27 cellular contexts compared by ENCODE assay signal in the genomic region with DNA sequence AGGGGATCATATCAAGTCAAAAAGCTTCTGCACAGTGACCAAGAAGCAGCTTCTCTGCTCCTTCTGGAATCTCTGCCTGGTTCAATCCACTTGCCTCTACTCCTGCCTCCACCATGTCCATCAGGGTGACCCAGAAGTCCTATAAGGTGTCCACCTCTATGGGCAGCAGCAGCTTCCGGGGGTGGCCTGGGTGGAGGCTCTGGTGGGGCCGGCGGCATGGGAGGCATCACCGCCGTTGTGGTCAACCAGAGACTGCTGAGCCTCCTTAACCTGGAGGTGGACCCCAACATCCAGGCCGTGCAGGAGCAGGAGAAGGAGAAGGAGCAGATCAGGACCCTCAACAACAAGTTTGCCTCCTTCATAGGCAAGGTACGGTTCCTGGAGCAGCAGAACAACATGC.
"Had no signal": no experiment of that assay in that cellular context is flagged by ENCODE, and none has a peak within 500 bp of the region (broad histone marks: within the 10 kb centered on the region; RNA-seq: fewer than 3 reads in every experiment).

No MANE protein-coding gene starts in this region.

- H3K36me3 ChIP-seq: thoracic aorta, thyroid gland, transverse colon, upper lobe of left lung, upper lobe of right lung, uterus, vagina had no signal

- H3K4me1 Mint-ChIP-seq: stimulated activated effector memory CD8-positive, alpha-beta T cell treated with anti-CD3 and anti-CD28 coated beads, Interleukin-12 subunit alpha, Interleukin-12 subunit beta, amount 100 ng/mL, for 72 hours; stimulated activated memory B cell treated with anti-CD40 and anti-IgM and Interleukin-4, amounts not matched to agents 10 μg/mL and 1 μg/mL and 100 μg/mL, for 72 hours; stimulated activated naive B cell treated with anti-CD40 and anti-IgM and Interleukin-4, amounts not matched to agents 10 μg/mL and 1 μg/mL and 100 μg/mL, for 72 hours had no signal

- DNase-seq: stimulated activated CD4-positive, alpha-beta T cell treated with anti-CD3 and anti-CD28 coated beads, Interleukin-2, amount 100 ng/mL, for 24 hours; stimulated activated CD4-positive, alpha-beta T cell treated with anti-CD3 and anti-CD28 coated beads, Interleukin-2, amount 100 ng/mL, for 48 hours; stimulated activated CD4-positive, alpha-beta T cell treated with anti-CD3 and anti-CD28 coated beads, Interleukin-4, amount 100 ng/mL, for 1 hour; stimulated activated CD4-positive, alpha-beta T cell treated with anti-CD3 and anti-CD28 coated beads, Interleukin-4, amount 100 ng/mL, for 24 hours; stimulated activated CD4-positive, alpha-beta T cell treated with anti-CD3 and anti-CD28 coated beads, Interleukin-4, amount 100 ng/mL, for 4 hours; stimulated activated CD8-positive, alpha-beta memory T cell treated with anti-CD3 and anti-CD28 coated beads, Interleukin-4, amount 100 ng/mL, for 48 hours; stimulated activated naive B cell treated with anti-CD40 and anti-IgM and Interleukin-4, amounts not matched to agents 10 μg/mL and 1 μg/mL and 100 μg/mL, for 72 hours; stimulated activated naive CD4-positive, alpha-beta T cell; stimulated activated naive CD4-positive, alpha-beta T cell treated with Interleukin-2 at 50 U/mL for 16 hours; stomach; substantia nigra; testis; thyroid gland; tibial artery; transverse colon; trophoblast cell; upper lobe of right lung; uterus had no signal

- ATAC-seq: stimulated activated effector memory CD8-positive, alpha-beta T cell treated with anti-CD3 and anti-CD28 coated beads, Interleukin-12 subunit alpha, Interleukin-12 subunit beta, amount 100 ng/mL, for 72 hours; stimulated activated memory B cell treated with anti-CD40 and anti-IgM and Interleukin-4, amounts not matched to agents 10 μg/mL and 1 μg/mL and 100 μg/mL, for 72 hours; stimulated activated naive B cell treated with anti-CD40 and anti-IgM and Interleukin-4, amounts not matched to agents 10 μg/mL and 1 μg/mL and 100 μg/mL, for 72 hours; upper lobe of right lung had no signal

- H3K27me3 Mint-ChIP-seq: stimulated activated memory B cell treated with anti-CD40 and anti-IgM and Interleukin-4, amounts not matched to agents 10 μg/mL and 1 μg/mL and 100 μg/mL, for 72 hours; stimulated activated naive B cell treated with anti-CD40 and anti-IgM and Interleukin-4, amounts not matched to agents 10 μg/mL and 1 μg/mL and 100 μg/mL, for 72 hours; stimulated activated naive CD8-positive, alpha-beta T cell treated with anti-CD3 and anti-CD28 coated beads, Interleukin-15, Interleukin-2, amounts not matched to agents 100 ng/mL and 50 ng/mL, for 24 hours; type B pancreatic cell had no signal

- H3K4me3 Mint-ChIP-seq: stimulated activated effector memory CD8-positive, alpha-beta T cell treated with anti-CD3 and anti-CD28 coated beads, Interleukin-12 subunit alpha, Interleukin-12 subunit beta, amount 100 ng/mL, for 72 hours; stimulated activated memory B cell treated with anti-CD40 and anti-IgM and Interleukin-4, amounts not matched to agents 10 μg/mL and 1 μg/mL and 100 μg/mL, for 72 hours; stimulated activated naive B cell treated with anti-CD40 and anti-IgM and Interleukin-4, amounts not matched to agents 10 μg/mL and 1 μg/mL and 100 μg/mL, for 72 hours; stimulated activated naive CD8-positive, alpha-beta T cell treated with anti-CD3 and anti-CD28 coated beads, Interleukin-15, Interleukin-2, amounts not matched to agents 100 ng/mL and 50 ng/mL, for 24 hours; type B pancreatic cell had no signal

- H3K9me3 ChIP-seq: testis, thyroid gland, vagina had no signal

- H3K27ac ChIP-seq: stomach, suprapubic skin, testis, thoracic aorta, thyroid gland, tibial artery, tibial nerve, transverse colon, upper lobe of left lung, upper lobe of right lung, uterus, vagina had no signal

- H3K4me1 ChIP-seq: stomach, suprapubic skin, testis, thyroid gland, tibial nerve, transverse colon, upper lobe of left lung, upper lobe of right lung, uterus, vagina had no signal

- H3K4me3 ChIP-seq: stomach, suprapubic skin, testis, thoracic aorta, thyroid gland, tibial artery, tibial nerve, transverse colon, upper lobe of left lung, upper lobe of right lung, uterus, vagina had no signal

- H3K27ac Mint-ChIP-seq: stimulated activated effector memory CD8-positive, alpha-beta T cell treated with anti-CD3 and anti-CD28 coated beads, Interleukin-12 subunit alpha, Interleukin-12 subunit beta, amount 100 ng/mL, for 72 hours; stimulated activated memory B cell treated with anti-CD40 and anti-IgM and Interleukin-4, amounts not matched to agents 10 μg/mL and 1 μg/mL and 100 μg/mL, for 72 hours; stimulated activated naive B cell treated with anti-CD40 and anti-IgM and Interleukin-4, amounts not matched to agents 10 μg/mL and 1 μg/mL and 100 μg/mL, for 72 hours; stimulated activated naive CD8-positive, alpha-beta T cell treated with anti-CD3 and anti-CD28 coated beads, Interleukin-15, Interleukin-2, amounts not matched to agents 100 ng/mL and 50 ng/mL, for 24 hours; type B pancreatic cell had no signal

- H3K27me3 ChIP-seq: stomach, suprapubic skin, testis, thyroid gland, tibial artery, tibial nerve, transverse colon, upper lobe of left lung, upper lobe of right lung, uterus, vagina had no signal
